In the genomic region with DNA sequence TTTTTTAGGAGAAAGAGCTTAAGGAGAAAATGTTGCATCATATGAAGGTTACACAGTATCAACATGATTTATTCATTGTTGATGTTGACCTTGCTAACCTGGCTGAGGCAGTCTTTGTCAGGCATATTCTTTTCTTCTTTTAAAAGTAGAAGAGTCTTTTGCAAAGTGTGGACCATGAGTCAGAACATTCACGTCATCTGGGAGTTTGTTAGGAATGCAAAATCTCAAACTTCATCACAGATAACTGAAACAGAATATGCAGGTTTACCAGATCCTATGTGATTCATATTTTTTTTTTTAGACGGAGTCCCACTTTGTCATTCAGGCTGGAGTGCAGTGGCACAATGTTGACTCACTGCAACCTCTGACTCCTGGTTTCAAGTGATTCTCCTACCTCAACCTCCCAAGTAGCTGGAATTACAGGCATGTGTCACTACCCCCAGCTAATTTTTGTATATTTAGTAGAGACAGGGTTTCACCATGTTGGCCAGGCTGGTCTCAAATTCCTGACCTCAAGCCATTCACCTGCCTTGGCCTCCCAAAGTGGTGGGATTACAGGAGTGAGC, we compare ENCODE assay signal across 11 cellular contexts.
DNase-seq lines count a peak whose midpoint lies in the region; ATAC-seq and TF ChIP-seq lines count a peak whose summit lies in the region.
"Had no signal": no experiment of that assay in that cellular context is flagged by ENCODE, and none has a peak within 500 bp of the region (broad histone marks: within the 10 kb centered on the region; RNA-seq: fewer than 3 reads in every experiment).

No MANE protein-coding gene starts in this region.

- H3K4me3 ChIP-seq in GM23338 = no peak overlapping the region
- no peak overlapping the region for H3K4me3 ChIP-seq in skeletal muscle satellite cell (ENCODE audit: low read length)
- H3K4me3 ChIP-seq: skin epidermis had no signal

- ATAC-seq in GM23338 = no peak
- no peak for ATAC-seq in HG02798 (IDR thresholded peaks at IDR 0.05; ENCODE audit: poor library complexity, unreplicated experiment)

- H3K9me3 ChIP-seq in skeletal muscle satellite cell (replicated peaks; ENCODE audit: low read length) = no peaks in the 10 kb centered on the region

- no peak for TF ChIP-seq CTCF in GM23338 (conservative IDR thresholded peaks at IDR 0.05; ENCODE audit: low read depth in 2 of 2)
- no peak for TF ChIP-seq CTCF in RWPE1 (conservative IDR thresholded peaks at IDR 0.05; ENCODE audit: low read depth)

- H3K36me3 Mint-ChIP-seq in GM23338 (ENCODE audit: low read depth) = peaks cover 10% of the 10 kb centered on the region; the same call in 2 of the 3 replicates

- DNase-seq in GM23338 (ENCODE audit: low spot score) (no peak), RWPE1 (ENCODE audit: low spot score) (peak; percentile 58), fibroblast of peridontal ligament (ENCODE audit: extremely low read depth) (peak; percentile 63), anterior cingulate cortex (lab: John Stamatoyannopoulos, UW) (no peak), NCI-H748 (lab: John Stamatoyannopoulos, UW; ENCODE audit: unreplicated experiment) (no peak)
- DNase-seq: cerebellar nuclear complex, DND-41, T-helper 9 cell had no signal

- H3K79me2 ChIP-seq in GM23338 (replicated peaks; ENCODE audit: insufficient read depth) = no peaks in the 10 kb centered on the region

- H3K9me3 Mint-ChIP-seq in GM23338 = peaks cover 4% of the 10 kb centered on the region; the same call in 1 of the 3 replicates

- H3K4me2 ChIP-seq in GM23338 (no peak overlapping the region), skeletal muscle satellite cell (ENCODE audit: low read length) (peak overlapping the region; percentile 45)

- H3K36me3 ChIP-seq in GM23338 (ENCODE audit: insufficient read depth) = no peaks in the 10 kb centered on the region
- H3K36me3 ChIP-seq in skeletal muscle satellite cell (ENCODE audit: insufficient read depth, low read length) = no peaks in the 10 kb centered on the region

- H4K20me1 ChIP-seq in GM23338 (replicated peaks; ENCODE audit: insufficient read depth) = no peaks in the 10 kb centered on the region

- H3F3A ChIP-seq in GM23338 (replicated peaks; ENCODE audit: low read depth) = no peaks in the 10 kb centered on the region

- no peaks in the 10 kb centered on the region for H3K4me1 ChIP-seq in GM23338 (ENCODE audit: insufficient read depth)
- peaks cover 9% of the 10 kb centered on the region for H3K4me1 ChIP-seq in skeletal muscle satellite cell (ENCODE audit: control insufficient read depth, insufficient read depth, low read length)

- no peak overlapping the region for H3K27ac ChIP-seq in GM23338 (ENCODE audit: low read depth)
- no peak overlapping the region; the same call in 1 of the 2 replicates for H3K27ac ChIP-seq in RWPE1

- no peak overlapping the region for H3K4me3 Mint-ChIP-seq in GM23338

- H3K27ac Mint-ChIP-seq in GM23338 = 0 out of 2 replicates have a peak overlapping the region, but pooled peaks have one; percentile 50

- POLR2A ChIA-PET in RWPE1 (lab: Yijun Ruan, JAX; ENCODE audit: low non-redundant PET) = no interaction called here

- H3K27me3 ChIP-seq in GM23338 (ENCODE audit: insufficient read depth) = no peaks in the 10 kb centered on the region
- H3K27me3 ChIP-seq in skeletal muscle satellite cell (ENCODE audit: control insufficient read depth, insufficient read depth, low read length) = no peaks in the 10 kb centered on the region

- H3K4me1 Mint-ChIP-seq in GM23338 = peaks cover 3% of the 10 kb centered on the region; the same call in 2 of the 3 replicates

- H3K9me2 ChIP-seq in GM23338 (ENCODE audit: insufficient read depth) = 0 out of 2 replicates have a peak, but pooled peaks cover 3% of the 10 kb centered on the region

- H3K27me3 Mint-ChIP-seq in GM23338 (ENCODE audit: insufficient read depth, low read depth, poor library complexity) = no peaks in the 10 kb centered on the region

- CTCF ChIA-PET in RWPE1 (lab: Yijun Ruan, JAX) = interaction anchor here (0.7 kb wide), 1 partner anchor 142 kb away, joined by 3 read pairs; no protein-coding TSS in a partner anchor

- H3K9ac ChIP-seq in skeletal muscle satellite cell (ENCODE audit: low read depth, low read length) = peak overlapping the region; percentile 14

- H2AFZ ChIP-seq in GM23338 = no peak overlapping the region

TF ChIP-seq in GM23338, 12 proteins besides CTCF, POLR2A, EP300 and RAD21:
- no peak for TF ChIP-seq EZH2 (IDR thresholded peaks at IDR 0.05; ENCODE audit: low read depth, unreplicated experiment)
- no peak for TF ChIP-seq NANOG (IDR thresholded peaks at IDR 0.05; ENCODE audit: borderline replicate concordance)
- TF ChIP-seq, protein P1, sequence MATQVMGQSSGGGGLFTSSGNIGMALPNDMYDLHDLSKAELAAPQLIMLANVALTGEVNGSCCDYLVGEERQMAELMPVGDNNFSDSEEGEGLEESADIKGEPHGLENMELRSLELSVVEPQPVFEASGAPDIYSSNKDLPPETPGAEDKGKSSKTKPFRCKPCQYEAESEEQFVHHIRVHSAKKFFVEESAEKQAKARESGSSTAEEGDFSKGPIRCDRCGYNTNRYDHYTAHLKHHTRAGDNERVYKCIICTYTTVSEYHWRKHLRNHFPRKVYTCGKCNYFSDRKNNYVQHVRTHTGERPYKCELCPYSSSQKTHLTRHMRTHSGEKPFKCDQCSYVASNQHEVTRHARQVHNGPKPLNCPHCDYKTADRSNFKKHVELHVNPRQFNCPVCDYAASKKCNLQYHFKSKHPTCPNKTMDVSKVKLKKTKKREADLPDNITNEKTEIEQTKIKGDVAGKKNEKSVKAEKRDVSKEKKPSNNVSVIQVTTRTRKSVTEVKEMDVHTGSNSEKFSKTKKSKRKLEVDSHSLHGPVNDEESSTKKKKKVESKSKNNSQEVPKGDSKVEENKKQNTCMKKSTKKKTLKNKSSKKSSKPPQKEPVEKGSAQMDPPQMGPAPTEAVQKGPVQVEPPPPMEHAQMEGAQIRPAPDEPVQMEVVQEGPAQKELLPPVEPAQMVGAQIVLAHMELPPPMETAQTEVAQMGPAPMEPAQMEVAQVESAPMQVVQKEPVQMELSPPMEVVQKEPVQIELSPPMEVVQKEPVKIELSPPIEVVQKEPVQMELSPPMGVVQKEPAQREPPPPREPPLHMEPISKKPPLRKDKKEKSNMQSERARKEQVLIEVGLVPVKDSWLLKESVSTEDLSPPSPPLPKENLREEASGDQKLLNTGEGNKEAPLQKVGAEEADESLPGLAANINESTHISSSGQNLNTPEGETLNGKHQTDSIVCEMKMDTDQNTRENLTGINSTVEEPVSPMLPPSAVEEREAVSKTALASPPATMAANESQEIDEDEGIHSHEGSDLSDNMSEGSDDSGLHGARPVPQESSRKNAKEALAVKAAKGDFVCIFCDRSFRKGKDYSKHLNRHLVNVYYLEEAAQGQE (IDR thresholded peaks at IDR 0.05; ENCODE audit: unreplicated experiment) = no peak
- TF ChIP-seq JUNB (IDR thresholded peaks at IDR 0.05; ENCODE audit: unreplicated experiment) = no peak
TF ChIP-seq in GM23338: peak in this region for 0.

Comparison
In these comparisons a context has a peak if more than half of its experiments do, and no peak if none do; other contexts are left out.
1. DNase-seq: peak in RWPE1 (single experiment) and fibroblast of peridontal ligament (single experiment); none in GM23338 (single experiment), anterior cingulate cortex (0 of 58) and NCI-H748 (single experiment).